8 cellular contexts compared by ENCODE assay signal in genomic region chr10:88385601-88386203, GRCh38.
A peak's percentile ranks its signal among the peaks of the same experiment; 100 is the strongest.
DNase-seq lines count a peak whose midpoint lies in the region; ATAC-seq and TF ChIP-seq lines count a peak whose summit lies in the region.

No MANE protein-coding gene starts in this region.

- H3K9me3 Mint-ChIP-seq in CD14-positive monocyte, result peaks cover 0 to 7% (median 3%) of the 10 kb centered on the region in 7 donors

- H3K27ac Mint-ChIP-seq in CD14-positive monocyte, result peak overlapping the region in 3 of 7 donors; percentile 3 to 64 (median 13)

- DNase-seq in CD14-positive monocyte (ENCODE audit: low spot score), result peak; percentile 41
- DNase-seq in SIG-M5 (lab: John Stamatoyannopoulos, UW), result peak; percentile 61
- DNase-seq in astrocyte of the hippocampus (ENCODE audit: low read depth, low spot score), result peak; percentile 13
- peak; percentile 77 for DNase-seq in mucosa of gallbladder (ENCODE audit: low spot score)
- peak; percentile 92 for DNase-seq in transverse colon
- DNase-seq in NCI-H446 (lab: John Stamatoyannopoulos, UW), result no peak

- 22 to 50% methylated on average over 7 to 11 of the region's 11 CpGs for WGBS in transverse colon (ENCODE audit: low coverage in 1 of 2), 2 donors

- no peaks in the 10 kb centered on the region for H3K36me3 ChIP-seq in transverse colon

- H3K27me3 Mint-ChIP-seq in CD14-positive monocyte (ENCODE audit: low read depth in 3 of 3), result no peaks in the 10 kb centered on the region

- TF ChIP-seq CTCF in CD14-positive monocyte (IDR thresholded peaks at IDR 0.05) (no peak), transverse colon (IDR thresholded peaks at IDR 0.05) (peak in 3 of 5 experiments; percentile 8 to 61 (median 47))

- in situ Hi-C loops in transverse colon (cut with MboI; ENCODE audit: low pct_ligation_motif_present in 1 of 4, low pct_unique_long_range_greater_than_20kb in 1 of 4, low sequenced_read_pairs in 3 of 4), result loop anchor here (10.0 to 25.0 kb wide), 3 partner anchors 521 to 531 kb away; partner anchors contain the start of genes KLLN (in 2 of the 4) and PTEN (in 2 of the 4)

- peaks cover 20 to 59% (median 37%) of the 10 kb centered on the region in 4 donors for H3K4me1 ChIP-seq in transverse colon

- ATAC-seq in GM19025 (IDR thresholded peaks at IDR 0.05; ENCODE audit: low read depth, unreplicated experiment) (peak; percentile 77), HG03108 (IDR thresholded peaks at IDR 0.05; ENCODE audit: unreplicated experiment) (peak; percentile 64)

- intact Hi-C loops in CD14-positive monocyte (cut with micrococcal nuclease) (loop anchor here (5.0 to 10.0 kb wide), 2 partner anchors 521 to 523 kb away; partner anchors contain the start of genes KLLN (in 2 of the 2) and PTEN (in 2 of the 2)), transverse colon (cut with DNase I; ENCODE audit: low total_unique reads) (no loop called here)

- no peaks in the 10 kb centered on the region for H3K9me3 ChIP-seq in transverse colon

- no peak overlapping the region for H3K4me3 Mint-ChIP-seq in CD14-positive monocyte

- peak overlapping the region; percentile 80 to 88 (median 86) for H3K27ac ChIP-seq in transverse colon

- H3K36me3 Mint-ChIP-seq in CD14-positive monocyte, result no peaks in the 10 kb centered on the region

- H3K4me1 Mint-ChIP-seq in CD14-positive monocyte, result peaks cover 13% of the 10 kb centered on the region

- peak overlapping the region in 2 of 4 donors; percentile 5 to 25 for H3K4me3 ChIP-seq in transverse colon

- no peak for TF ChIP-seq POLR2A in transverse colon (IDR thresholded peaks at IDR 0.05)

- no peaks in the 10 kb centered on the region for H3K27me3 ChIP-seq in transverse colon

- TF ChIP-seq EP300 in transverse colon (IDR thresholded peaks at IDR 0.05; ENCODE audit: low read depth), result peak; percentile 60

Comparison
In these comparisons a context has a peak if more than half of its experiments do, and no peak if none do; other contexts are left out.
1. DNase-seq: peak in CD14-positive monocyte (single experiment), SIG-M5 (single experiment), astrocyte of the hippocampus (single experiment), mucosa of gallbladder (single experiment) and transverse colon (single experiment); none in NCI-H446 (0 of 2).